Comparison of ENCODE assay signal across 14 cellular contexts in the genomic region with DNA sequence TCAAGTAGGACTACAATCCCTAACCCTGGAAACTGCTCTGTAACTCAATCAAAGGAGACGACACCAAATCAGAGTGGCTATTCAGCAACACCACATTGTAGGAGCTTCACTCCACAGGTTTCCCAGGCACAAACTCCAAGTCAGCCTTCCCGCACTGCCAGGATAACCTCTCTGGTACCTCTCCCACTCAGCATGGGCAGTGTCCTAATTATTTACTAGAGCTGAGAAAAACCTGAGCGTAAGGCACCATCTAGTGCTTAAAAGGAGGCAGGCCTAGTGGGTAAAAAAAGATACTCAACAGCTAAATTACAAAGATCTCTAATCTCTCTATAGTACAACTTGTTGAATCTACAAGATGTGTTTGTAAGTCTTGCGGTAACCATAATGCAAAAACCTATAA.
DNase-seq lines count a peak whose midpoint lies in the region; TF ChIP-seq lines count a peak whose summit lies in the region.
"Had no signal": no experiment of that assay in that cellular context is flagged by ENCODE, and none has a peak within 500 bp of the region (broad histone marks: within the 10 kb centered on the region; RNA-seq: fewer than 3 reads in every experiment).

No MANE protein-coding gene starts in this region.

- H3K4me3 ChIP-seq in brain microvascular endothelial cell (ENCODE audit: low read depth, low read length) = no peak overlapping the region
- H3K4me3 ChIP-seq: tibial nerve had no signal

- H3K27ac ChIP-seq in brain microvascular endothelial cell = no peak overlapping the region
- H3K27ac ChIP-seq: tibial nerve had no signal

- DNase-seq in ELF-1 (ENCODE audit: low read depth, low spot score) (peak; percentile 17), left kidney (ENCODE audit: low read depth, low spot score) (peak; percentile 36), medulla oblongata (ENCODE audit: extremely low spot score) (no peak), brain microvascular endothelial cell (no peak), NCI-H1694 (lab: John Stamatoyannopoulos, UW) (no peak)
- DNase-seq: activated T-cell treated with anti-CD3 and anti-CD28 coated beads for 4 hours; aorta; cortex of kidney; naive thymus-derived CD8-positive, alpha-beta T cell; NCI-H2227 treated with DMSO at 0.1 percent for 48 hours; stimulated activated CD4-positive, alpha-beta T cell treated with anti-CD3 and anti-CD28 coated beads, Interleukin-1b, Interleukin-23, amount 100 ng/mL, for 48 hours had no signal

- H3K36me3 ChIP-seq in brain microvascular endothelial cell (replicated peaks) = no peaks in the 10 kb centered on the region

- TF ChIP-seq POLR2A in Raji (IDR thresholded peaks at IDR 0.05; ENCODE audit: insufficient read depth, low read depth, low read length) = peak; percentile 35; the same call in 1 of the 2 replicates

- H3K27me3 ChIP-seq in brain microvascular endothelial cell (replicated peaks) = no peaks in the 10 kb centered on the region
- H3K27me3 ChIP-seq: tibial nerve had no signal

- in situ Hi-C loops in brain microvascular endothelial cell (cut with HindIII; ENCODE audit: low pct_ligation_motif_present, low sequenced_read_pairs) = no loop called here

- TF ChIP-seq CTCF in GM12873 (IDR thresholded peaks at IDR 0.05; ENCODE audit: insufficient read depth, low read depth, low read length, missing control alignments) = peak; percentile 19
- no peak for TF ChIP-seq CTCF in brain microvascular endothelial cell (IDR thresholded peaks at IDR 0.05; ENCODE audit: low read depth, low read length, missing control alignments)

Comparison
In these comparisons a context has a peak if more than half of its experiments do, and no peak if none do; other contexts are left out.
1. DNase-seq: peak in ELF-1 (single experiment) and left kidney (single experiment); none in medulla oblongata (single experiment), brain microvascular endothelial cell (single experiment) and NCI-H1694 (single experiment).